1 cellular context compared by ENCODE assay signal in genomic region chr21:44771896-44772525, GRCh38.
TF ChIP-seq lines count a peak whose summit lies in the region.

No MANE protein-coding gene starts in this region.

TF ChIP-seq in K562, 482 proteins besides CTCF, POLR2A, EP300 and RAD21:
- 0 out of 2 replicates have a peak, but pooled peaks have one; percentile 40 for TF ChIP-seq POLR2G (IDR thresholded peaks at IDR 0.05; ENCODE audit: low read depth, low read length)
- TF ChIP-seq IRF1 (CRISPR knock-in tag; IDR thresholded peaks at IDR 0.05; ENCODE audit: borderline replicate concordance), result no peak
- no peak for TF ChIP-seq ARID4B (CRISPR knock-in tag; IDR thresholded peaks at IDR 0.05)
